ENCODE assay signal across 15 cellular contexts in the genomic region with DNA sequence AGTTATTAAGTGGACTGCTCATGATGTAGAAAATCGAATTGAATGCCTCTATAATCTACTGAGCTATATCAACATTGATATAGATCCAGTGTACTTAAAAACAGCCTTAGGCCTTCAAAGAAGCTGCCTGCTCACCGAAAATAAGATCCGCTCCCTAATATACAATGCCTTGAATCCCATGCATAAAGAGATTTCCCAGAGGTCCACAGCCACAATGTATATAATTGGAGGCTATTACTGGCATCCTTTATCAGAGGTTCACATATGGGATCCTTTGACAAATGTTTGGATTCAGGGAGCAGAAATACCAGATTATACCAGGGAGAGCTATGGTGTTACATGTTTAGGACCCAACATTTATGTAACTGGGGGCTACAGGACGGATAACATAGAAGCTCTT. TPM values are rescaled to one million over a fixed set of nuclear protein-coding genes. Genes with fewer than 3 reads are reported as not detected.
DNase-seq lines count a peak whose midpoint lies in the region; ATAC-seq and TF ChIP-seq lines count a peak whose summit lies in the region.
"Had no signal": no experiment of that assay in that cellular context is flagged by ENCODE, and none has a peak within 500 bp of the region (broad histone marks: within the 10 kb centered on the region; RNA-seq: fewer than 3 reads in every experiment).

No MANE protein-coding gene starts in this region.

- BruUV-seq in A673 (replicated peaks; lab: Mats Ljungman, UMichigan) (TSS peak; percentile 61), Caco-2 (replicated peaks; lab: Mats Ljungman, UMichigan) (TSS peak; percentile 57)

- H3K27ac ChIP-seq in A673 (ENCODE audit: low read depth, low read length, poor library complexity, severe bottlenecking) (no peak overlapping the region), testis (peak overlapping the region in 1 of 2 donors; percentile 50)
- H3K27ac ChIP-seq: ovary had no signal

- H3K27me3 Mint-ChIP-seq in Caco-2 (ENCODE audit: insufficient read depth, unreplicated experiment) (no peaks in the 10 kb centered on the region), mesothelial cell of epicardium (ENCODE audit: low read depth) (peaks cover 9% of the 10 kb centered on the region)
- peaks cover 11% of the 10 kb centered on the region for H3K27me3 Mint-ChIP-seq in activated CD8-positive, alpha-beta T cell treated with anti-CD3 and anti-CD28 coated beads, Interleukin-2, amount 10 ng/mL, durations not matched to agents 7 days and 5 days (ENCODE audit: low read depth)

- peaks cover 18% of the 10 kb centered on the region for H3K36me3 Mint-ChIP-seq in Caco-2 (ENCODE audit: insufficient read depth, unreplicated experiment)
- peaks cover 5% of the 10 kb centered on the region for H3K36me3 Mint-ChIP-seq in activated CD8-positive, alpha-beta T cell treated with anti-CD3 and anti-CD28 coated beads, Interleukin-2, amount 10 ng/mL, durations not matched to agents 7 days and 5 days (ENCODE audit: low read depth)
- peaks cover 6% of the 10 kb centered on the region for H3K36me3 Mint-ChIP-seq in mesothelial cell of epicardium

- H3K9me3 Mint-ChIP-seq in Caco-2 (ENCODE audit: unreplicated experiment) (peaks cover 10% of the 10 kb centered on the region), mesothelial cell of epicardium (no peaks in the 10 kb centered on the region)
- no peaks in the 10 kb centered on the region for H3K9me3 Mint-ChIP-seq in activated CD8-positive, alpha-beta T cell treated with anti-CD3 and anti-CD28 coated beads, Interleukin-2, amount 10 ng/mL, durations not matched to agents 7 days and 5 days (ENCODE audit: insufficient read depth)

- H3K4me1 ChIP-seq in A673 (ENCODE audit: insufficient read depth, low read length, poor library complexity, severe bottlenecking) (peaks cover 18% of the 10 kb centered on the region), Caco-2 (peaks cover 8% of the 10 kb centered on the region; the same call in 1 of the 2 replicates), testis (peaks cover 10% of the 10 kb centered on the region), mucosa of descending colon (ENCODE audit: low read depth) (peaks cover 8% of the 10 kb centered on the region)

- H3K4me3 ChIP-seq in A673 (ENCODE audit: low read depth, low read length, poor library complexity, severe bottlenecking), result peak overlapping the region; percentile 71
- H3K4me3 ChIP-seq in Caco-2 (ENCODE audit: low read depth, low read length), result no peak overlapping the region
- H3K4me3 ChIP-seq in testis, result no peak overlapping the region
- H3K4me3 ChIP-seq in mucosa of descending colon, result no peak overlapping the region

- POLR2A ChIA-PET in A673 (lab: Charles Lee; ENCODE audit: low non-redundant PET), result no interaction called here
- POLR2A ChIA-PET in Caco-2 (lab: Charles Lee), result interaction anchor here (0.5 kb wide), 1 partner anchor 683 kb away, joined by 3 read pairs; no protein-coding TSS in a partner anchor
- POLR2A ChIA-PET in activated CD8-positive, alpha-beta T cell treated with anti-CD3 and anti-CD28 coated beads, Interleukin-2, amount 10 ng/mL, durations not matched to agents 7 days and 5 days (lab: Charles Lee), result no interaction called here

- CTCF ChIA-PET in A673 (lab: Charles Lee), result no interaction called here
- CTCF ChIA-PET in Caco-2 (lab: Charles Lee), result no interaction called here
- CTCF ChIA-PET in activated CD8-positive, alpha-beta T cell treated with anti-CD3 and anti-CD28 coated beads, Interleukin-2, amount 10 ng/mL, durations not matched to agents 7 days and 5 days (lab: Charles Lee), result no interaction called here

- no peak for TF ChIP-seq CTCF in A673 (conservative IDR thresholded peaks at IDR 0.05; ENCODE audit: low read depth, low read length)
- TF ChIP-seq CTCF in Caco-2 (IDR thresholded peaks at IDR 0.05; ENCODE audit: insufficient read depth in 1 of 2, low read depth in 1 of 2, low read length in 1 of 2, severe bottlenecking in 1 of 2, unreplicated experiment in 1 of 2), result no peak
- TF ChIP-seq CTCF in mesothelial cell of epicardium (IDR thresholded peaks at IDR 0.05; ENCODE audit: unreplicated experiment), result no peak
- TF ChIP-seq CTCF in testis (IDR thresholded peaks at IDR 0.05), result no peak
- no peak for TF ChIP-seq CTCF in mucosa of descending colon (IDR thresholded peaks at IDR 0.05)

- intact Hi-C loops in A673 (cut with micrococcal nuclease; ENCODE audit: unreplicated experiment) (no loop called here), Caco-2 (cut with micrococcal nuclease; ENCODE audit: unreplicated experiment) (no loop called here), testis (cut with DNase I; ENCODE audit: low total_unique reads) (no loop called here), mucosa of descending colon (cut with DNase I, micrococcal nuclease) (no loop called here)

- H3K27ac Mint-ChIP-seq in Caco-2 (ENCODE audit: unreplicated experiment) (no peak overlapping the region), mesothelial cell of epicardium (no peak overlapping the region)
- no peak overlapping the region for H3K27ac Mint-ChIP-seq in activated CD8-positive, alpha-beta T cell treated with anti-CD3 and anti-CD28 coated beads, Interleukin-2, amount 10 ng/mL, durations not matched to agents 7 days and 5 days

- no peaks in the 10 kb centered on the region for H3K36me3 ChIP-seq in A673 (ENCODE audit: insufficient read depth, low read length, poor library complexity, severe bottlenecking)
- no peaks in the 10 kb centered on the region; the same call in 1 of the 2 replicates for H3K36me3 ChIP-seq in Caco-2 (ENCODE audit: control insufficient read depth, insufficient read depth, low read length)
- no peaks in the 10 kb centered on the region for H3K36me3 ChIP-seq in testis (ENCODE audit: low read depth, missing control alignments)
- no peaks in the 10 kb centered on the region for H3K36me3 ChIP-seq in mucosa of descending colon (ENCODE audit: low read depth)
- H3K36me3 ChIP-seq: ovary had no signal

- no peak for DNase-seq in A673 (ENCODE audit: low spot score)
- no peak for DNase-seq in Caco-2
- DNase-seq in activated CD8-positive, alpha-beta T cell treated with anti-CD3 and anti-CD28 coated beads, Interleukin-2, amount 10 ng/mL, durations not matched to agents 7 days and 5 days, result no peak
- no peak for DNase-seq in mesothelial cell of epicardium (ENCODE audit: low spot score in 2 of 2, unreplicated experiment in 2 of 2)
- DNase-seq in testis, result no peak
- DNase-seq in mucosa of descending colon, result no peak
- DNase-seq in NK-92 treated with Interleukin-12 subunit alpha and Interleukin-12 subunit beta, amount 100 ng/mL, for 24 hours (lab: John Stamatoyannopoulos, UW), result no peak
- DNase-seq in CD1c-positive myeloid dendritic cell (ENCODE audit: extremely low spot score), result no peak
- DNase-seq: activated naive CD4-positive, alpha-beta T cell; NCI-H1105 treated with DMSO at 0.1 percent for 48 hours; NCI-H524; ovary; SHP77 treated with DMSO at 0.1 percent for 48 hours; stimulated activated CD4-positive, alpha-beta T cell treated with anti-CD3 and anti-CD28 coated beads, Interleukin-1b, Interleukin-23, amount 100 ng/mL, for 48 hours had no signal

- ATAC-seq in activated CD8-positive, alpha-beta T cell treated with anti-CD3 and anti-CD28 coated beads, Interleukin-2, amount 10 ng/mL, durations not matched to agents 7 days and 5 days, result no peak
- ATAC-seq in mucosa of descending colon, result no peak

- H3K9me3 ChIP-seq in A673 (ENCODE audit: low read depth, low read length, poor library complexity, severe bottlenecking) (no peaks in the 10 kb centered on the region), Caco-2 (no peaks in the 10 kb centered on the region), testis (no peaks in the 10 kb centered on the region), mucosa of descending colon (no peaks in the 10 kb centered on the region)
- H3K9me3 ChIP-seq: ovary had no signal

- peak overlapping the region; percentile 27 for H3K4me3 Mint-ChIP-seq in Caco-2 (ENCODE audit: unreplicated experiment)
- H3K4me3 Mint-ChIP-seq in activated CD8-positive, alpha-beta T cell treated with anti-CD3 and anti-CD28 coated beads, Interleukin-2, amount 10 ng/mL, durations not matched to agents 7 days and 5 days, result peak overlapping the region; percentile 10
- H3K4me3 Mint-ChIP-seq in mesothelial cell of epicardium, result peak overlapping the region; percentile 84

- H3K27me3 ChIP-seq in A673 (replicated peaks; ENCODE audit: insufficient read depth, low read depth, low read length, poor library complexity), result no peaks in the 10 kb centered on the region
- H3K27me3 ChIP-seq in Caco-2 (replicated peaks; ENCODE audit: control insufficient read depth, insufficient read depth, low read length), result no peaks in the 10 kb centered on the region
- no peaks in the 10 kb centered on the region for H3K27me3 ChIP-seq in testis
- H3K27me3 ChIP-seq: ovary had no signal

- TF ChIP-seq POLR2A in testis (IDR thresholded peaks at IDR 0.05), result no peak

- 54 to 61% methylated on average over 4 of the region's 4 CpGs for WGBS in testis, 2 donors

- peaks cover 5% of the 10 kb centered on the region for H3K4me1 Mint-ChIP-seq in Caco-2 (ENCODE audit: low read depth, unreplicated experiment)
- H3K4me1 Mint-ChIP-seq in activated CD8-positive, alpha-beta T cell treated with anti-CD3 and anti-CD28 coated beads, Interleukin-2, amount 10 ng/mL, durations not matched to agents 7 days and 5 days (ENCODE audit: low read depth), result peaks cover 33% of the 10 kb centered on the region
- H3K4me1 Mint-ChIP-seq in mesothelial cell of epicardium, result peaks cover 32% of the 10 kb centered on the region

RNA-seq across cellular contexts. Expression of a gene that starts 2.0 kb away (rescaled TPM):
- total RNA-seq in A673 (2021) (48.4 and 50.1 TPM in 2 replicates), Caco-2 (2022) (19.1 and 20.6 TPM in 2 replicates), mesothelial cell of epicardium (27.4 to 29.9 TPM (median 29.7 TPM) in 3 replicates), testis (10 to 100 TPM; 25.6 to 29.2 TPM), mucosa of descending colon (10 to 100 TPM; 12.1 to 57.4 (median 13.1) TPM)
- total RNA-seq in activated CD8-positive, alpha-beta T cell treated with anti-CD3 and anti-CD28 coated beads, Interleukin-2, amount 10 ng/mL, durations not matched to agents 7 days and 5 days, result 1 to 10 TPM; 6.7 to 7.4 TPM
- polyA plus RNA-seq in testis (ENCODE audit: insufficient read depth, low read depth, low replicate concordance), result 13.2 TPM

RNA-seq across cellular contexts. Expression of a gene that starts 41.4 kb away (rescaled TPM):
- total RNA-seq in A673 (2021) (6.9 TPM in 2 replicates), Caco-2 (2022) (5.0 and 5.5 TPM in 2 replicates), mesothelial cell of epicardium (9.4 to 13.1 TPM (median 10.5 TPM) in 3 replicates), testis (10 to 100 TPM in 1 of 2 donors, 1 to 10 TPM in 1; 9.7 to 24.4 TPM), mucosa of descending colon (10 to 100 TPM in 2 of 3 donors, 1 to 10 TPM in 1; 7.3 to 11.4 (median 10.7) TPM)
- 1 to 10 TPM; 3.2 to 4.2 TPM for total RNA-seq in activated CD8-positive, alpha-beta T cell treated with anti-CD3 and anti-CD28 coated beads, Interleukin-2, amount 10 ng/mL, durations not matched to agents 7 days and 5 days
- polyA plus RNA-seq in testis (ENCODE audit: insufficient read depth, low read depth, low replicate concordance), result 36.5 TPM

RNA-seq across cellular contexts. Expression of a gene that starts 41.4 kb away (rescaled TPM):
- 0.37 and 0.83 TPM in 2 replicates for total RNA-seq in A673 (2021)
- total RNA-seq in Caco-2 (2022), result not detected in 2 replicates
- total RNA-seq in activated CD8-positive, alpha-beta T cell treated with anti-CD3 and anti-CD28 coated beads, Interleukin-2, amount 10 ng/mL, durations not matched to agents 7 days and 5 days, result not detected
- total RNA-seq in mesothelial cell of epicardium, result 0.36 to 0.58 TPM (median 0.38 TPM) in 3 replicates
- total RNA-seq in testis, result 10 to 100 TPM; 12.6 to 21.8 TPM
- polyA plus RNA-seq in testis (ENCODE audit: insufficient read depth, low read depth, low replicate concordance), result 17.2 TPM
- total RNA-seq in mucosa of descending colon, result not detected
- total RNA-seq: chondrocyte had no signal

Comparison
In these comparisons a context has a peak if more than half of its experiments do, and no peak if none do; other contexts are left out.
1. H3K4me3 Mint-ChIP-seq: peak in every context shown above with its lines; median percentile 84 in mesothelial cell of epicardium; 27 in Caco-2; 10 in activated CD8-positive, alpha-beta T cell treated with anti-CD3 and anti-CD28 coated beads, Interleukin-2, amount 10 ng/mL, durations not matched to agents 7 days and 5 days.